Comparison of ENCODE assay signal across 14 cellular contexts in genomic region chr1:67716800-67717199, GRCh38. TPM values are rescaled to one million over a fixed set of nuclear protein-coding genes. Genes with fewer than 3 reads are reported as not detected.
DNase-seq lines count a peak whose midpoint lies in the region; ATAC-seq, FAIRE-seq and TF ChIP-seq lines count a peak whose summit lies in the region.
"Had no signal": no experiment of that assay in that cellular context is flagged by ENCODE, and none has a peak within 500 bp of the region (broad histone marks: within the 10 kb centered on the region; RNA-seq: fewer than 3 reads in every experiment).

No MANE protein-coding gene starts in this region.

- H3K27ac ChIP-seq in A549 = peak overlapping the region; percentile 47 to 70; a peak in 5 of 6 replicates
- no peak overlapping the region for H3K27ac ChIP-seq in HEK293 (ENCODE audit: extremely low read depth, low read depth, low read length)
- H3K27ac ChIP-seq: body of pancreas, parathyroid adenoma, WERI-Rb-1 had no signal

- no peak for TF ChIP-seq EP300 in A549 (IDR thresholded peaks at IDR 0.05)

- ATAC-seq in A549 = no peak
- ATAC-seq in GM19397 (IDR thresholded peaks at IDR 0.05; ENCODE audit: unreplicated experiment) = no peak
- no peak for ATAC-seq in GM21529 (IDR thresholded peaks at IDR 0.05; ENCODE audit: unreplicated experiment)
- ATAC-seq: activated T-cell treated with anti-CD3 and anti-CD28 coated beads, Interleukin-2, amount 50 U/mL, for 4 hours; body of pancreas had no signal

- no peak for TF ChIP-seq RAD21 in A549 (conservative IDR thresholded peaks at IDR 0.05 in 1 of 2, IDR thresholded peaks at IDR 0.05 in 1 of 2)

- H3K4me2 ChIP-seq in A549 = peak overlapping the region; percentile 35

- no peak for TF ChIP-seq POLR2A in A549 (IDR thresholded peaks at IDR 0.05; ENCODE audit: low read length)

- TF ChIP-seq CTCF in A549 (IDR thresholded peaks at IDR 0.05) (no peak), HEK293 (tag by site-specific recombination; IDR thresholded peaks at IDR 0.05) (no peak)

- no peak overlapping the region for H3K4me3 ChIP-seq in A549
- H3K4me3 ChIP-seq in HEK293 (ENCODE audit: low read depth, low read length) = no peak overlapping the region
- no peak overlapping the region for H3K4me3 ChIP-seq in adipocyte (ENCODE audit: low read length)
- H3K4me3 ChIP-seq: body of pancreas had no signal

- H3K4me1 ChIP-seq in A549 (peaks cover 88% of the 10 kb centered on the region), HEK293 (ENCODE audit: control insufficient read depth, insufficient read depth, low read length) (peaks cover 31% of the 10 kb centered on the region), adipocyte (ENCODE audit: control insufficient read depth, insufficient read depth, low read length) (peaks cover 39% of the 10 kb centered on the region)

- H3K9me3 ChIP-seq in A549 (no peaks in the 10 kb centered on the region), HEK293 (ENCODE audit: control insufficient read depth, insufficient read depth, low read depth, low read length) (no peaks in the 10 kb centered on the region), adipocyte (ENCODE audit: control insufficient read depth, low read length) (no peaks in the 10 kb centered on the region)
- H3K9me3 ChIP-seq: body of pancreas had no signal

- FAIRE-seq in A549 (lab: Jason Lieb, UNC) = no peak
- FAIRE-seq: frontal cortex had no signal

- DNase-seq in A549 (ENCODE audit: low read depth in 1 of 2, low spot score in 1 of 2) (peak in 1 of 2 experiments; percentile 17), adipocyte (ENCODE audit: low read depth) (peak; percentile 66), glomerular visceral epithelial cell (ENCODE audit: extremely low spot score) (peak; percentile 54), HCEC 1CT (no peak)
- DNase-seq in activated CD8-positive, alpha-beta memory T cell treated with anti-CD3 and anti-CD28 coated beads, Interleukin-2, amount 50 U/mL, for 4 hours = no peak
- DNase-seq: activated T-cell treated with anti-CD3 and anti-CD28 coated beads, Interleukin-2, amount 50 U/mL, for 4 hours; NCI-H1048; WERI-Rb-1 had no signal

- POLR2A ChIA-PET in A549 (lab: Yijun Ruan, JAX) (interaction anchor here (1.2 kb wide), 1 partner anchor 31 kb away, joined by 3 read pairs; the partner anchor contains the start of gene GADD45A), HEK293 (lab: Yijun Ruan, JAX) (no interaction called here)

- H3K9ac ChIP-seq in adipocyte (ENCODE audit: low read length) = no peak overlapping the region
- H3K9ac ChIP-seq: parathyroid adenoma had no signal

- no peaks in the 10 kb centered on the region for H3K27me3 ChIP-seq in adipocyte (replicated peaks; ENCODE audit: control insufficient read depth, insufficient read depth, low read length)
- H3K27me3 ChIP-seq: body of pancreas had no signal

- WGBS in A549 (ENCODE audit: missing lambda C conversion rate) = 68% methylated on average over 4 of the region's 4 CpGs

- CTCF ChIA-PET in A549 (lab: Yijun Ruan, JAX) = no interaction called here
- CTCF ChIA-PET in HEK293 (lab: Yijun Ruan, JAX) = interaction anchor here (0.7 to 0.8 kb wide), 2 partner anchors 44 to 182 kb away, joined by 3 to 4 read pairs; no protein-coding TSS in a partner anchor

- H3K36me3 ChIP-seq in HEK293 (ENCODE audit: control insufficient read depth in 2 of 2, insufficient read depth in 1 of 2, low read length in 2 of 2) (no peaks in the 10 kb centered on the region), adipocyte (ENCODE audit: control insufficient read depth, insufficient read depth, low read length, severe bottlenecking) (no peaks in the 10 kb centered on the region)
- H3K36me3 ChIP-seq: WERI-Rb-1 had no signal

TF ChIP-seq in A549, 52 proteins besides CTCF, POLR2A, EP300 and RAD21:
- no peak for TF ChIP-seq BCL3 (IDR thresholded peaks at IDR 0.05)
- TF ChIP-seq SREBF2 (IDR thresholded peaks at IDR 0.05) = no peak
- TF ChIP-seq KDM5A (IDR thresholded peaks at IDR 0.05) = no peak

TF ChIP-seq in HEK293, 187 proteins besides CTCF, POLR2A, EP300 and RAD21 (continues in another document):
- 0 out of 2 replicates have a peak, but pooled peaks have one; percentile 29 for TF ChIP-seq PRDM10 (tag by site-specific recombination; IDR thresholded peaks at IDR 0.05)
- peak; percentile 66; the same call in 1 of the 2 replicates for TF ChIP-seq ZNF366 (tag by site-specific recombination; conservative IDR thresholded peaks at IDR 0.05)
- peak; percentile 75 for TF ChIP-seq ZFP69B (tag by site-specific recombination; IDR thresholded peaks at IDR 0.05)
- TF ChIP-seq KLF16 (tag by site-specific recombination; IDR thresholded peaks at IDR 0.05) = no peak
- peak; percentile 22; the same call in 1 of the 2 replicates for TF ChIP-seq ZEB2 (tag by site-specific recombination; IDR thresholded peaks at IDR 0.05)
- TF ChIP-seq ZNF560 (tag by site-specific recombination; IDR thresholded peaks at IDR 0.05; ENCODE audit: borderline replicate concordance) = no peak
- no peak for TF ChIP-seq ZNF221 (tag by site-specific recombination; IDR thresholded peaks at IDR 0.05; ENCODE audit: borderline replicate concordance)
- TF ChIP-seq GLIS2 (tag by site-specific recombination; IDR thresholded peaks at IDR 0.05) = no peak
- TF ChIP-seq ZNF548 (tag by site-specific recombination; IDR thresholded peaks at IDR 0.05) = no peak
- TF ChIP-seq ZNF518A (tag by site-specific recombination; conservative IDR thresholded peaks at IDR 0.05; ENCODE audit: low read depth) = no peak
- no peak for TF ChIP-seq ZNF19 (tag by site-specific recombination; IDR thresholded peaks at IDR 0.05; ENCODE audit: low read depth)
- no peak for TF ChIP-seq ZNF394 (tag by site-specific recombination; IDR thresholded peaks at IDR 0.05; ENCODE audit: borderline replicate concordance)
- TF ChIP-seq ZNF335 (tag by site-specific recombination; conservative IDR thresholded peaks at IDR 0.05) = no peak
- TF ChIP-seq ZBTB17 (tag by site-specific recombination; IDR thresholded peaks at IDR 0.05) = peak; percentile 79

RNA-seq across cellular contexts. Expression of gene GADD45A, which starts 31.8 kb away (rescaled TPM):
- polyA plus RNA-seq in A549 (2011; rRNA removed) (26.6 and 44.7 TPM in 2 replicates), A549 (2017; fragmentation: RNase III; extraction: RNeasy Plus Mini Kit Qiagen cat#74134 plus additional on column Dnase treatment) (36.0 to 49.6 TPM (median 41.6 TPM) in 3 replicates)
- polyA plus RNA-seq in A549 (2012; cell fraction: cytosol; rRNA removed) = 67.8 and 72.1 TPM in 2 replicates
- polyA plus RNA-seq in A549 (2012; cell fraction: nucleus; rRNA removed) = 113 and 126 TPM in 2 replicates
- 4.6 and 7.2 TPM in 2 replicates for polyA minus RNA-seq in A549 (2011; rRNA and poly(A)+ RNA removed)

Comparison
In these comparisons a context has a peak if more than half of its experiments do, and no peak if none do; other contexts are left out.
1. DNase-seq: peak in adipocyte (single experiment) and glomerular visceral epithelial cell (single experiment); none in HCEC 1CT (single experiment) and activated CD8-positive, alpha-beta memory T cell treated with anti-CD3 and anti-CD28 coated beads, Interleukin-2, amount 50 U/mL, for 4 hours (single experiment).